ENCODE assay signal across 30 cellular contexts in the genomic region with DNA sequence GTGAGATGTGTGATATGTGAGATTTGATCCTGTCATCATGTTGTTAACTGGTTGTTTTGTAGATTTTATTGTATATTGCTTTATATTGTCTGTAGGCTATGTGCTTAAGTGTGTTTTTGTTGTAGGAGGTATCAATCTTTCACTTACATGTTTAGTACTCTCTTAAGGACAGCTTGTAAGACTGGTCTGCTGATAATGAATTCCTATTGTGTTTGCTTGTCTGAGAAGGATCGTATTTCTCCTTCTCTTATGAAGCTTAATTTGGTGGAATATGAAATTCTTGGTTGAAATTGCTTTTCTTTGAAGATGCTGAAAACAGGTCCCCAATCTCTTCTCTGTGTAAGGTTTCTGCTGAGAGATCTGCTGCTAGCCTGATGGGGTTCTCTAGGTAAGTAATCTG.
"Had no signal": no experiment of that assay in that cellular context is flagged by ENCODE, and none has a peak within 500 bp of the region (broad histone marks: within the 10 kb centered on the region; RNA-seq: fewer than 3 reads in every experiment).

No MANE protein-coding gene starts in this region.

- H3K36me3 ChIP-seq: left ventricle myocardium inferior, neural progenitor cell, neutrophil, right atrium auricular region, stomach, thyroid gland, transverse colon, upper lobe of left lung, vagina had no signal

- H3K4me1 Mint-ChIP-seq: immature natural killer cell, naive B cell, natural killer cell, neural progenitor cell had no signal

- ATAC-seq: natural killer cell; psoas muscle; sciatic nerve; stimulated activated naive B cell treated with anti-CD40 and anti-IgM and Interleukin-4, amounts not matched to agents 10 μg/mL and 1 μg/mL and 100 μg/mL, for 72 hours; stimulated activated naive CD8-positive, alpha-beta T cell treated with anti-CD3 and anti-CD28 coated beads, Interleukin-15, Interleukin-2, amounts not matched to agents 100 U/mL and 50 U/mL, for 24 hours had no signal

- DNase-seq: hypothalamus; immature natural killer cell; islet precursor cell; left ventricle myocardium inferior; mesendoderm; naive B cell; natural killer cell; nephron progenitor cell; occipital lobe; psoas muscle; stimulated activated CD4-positive, alpha-beta T cell treated with anti-CD3 and anti-CD28 coated beads, Interleukin-12 subunit alpha, Interleukin-12 subunit beta, amount 100 ng/mL, for 4 hours; stimulated activated CD4-positive, alpha-beta T cell treated with anti-CD3 and anti-CD28 coated beads, Interleukin-15, amount 100 ng/mL, for 24 hours; stimulated activated CD4-positive, alpha-beta T cell treated with anti-CD3 and anti-CD28 coated beads, Interleukin-2, amount 100 ng/mL, for 24 hours; stimulated activated CD4-positive, alpha-beta T cell treated with anti-CD3 and anti-CD28 coated beads, Interleukin-4, amount 100 ng/mL, for 1 hour; stimulated activated naive B cell treated with anti-CD40 and anti-IgM and Interleukin-4, amounts not matched to agents 10 μg/mL and 1 μg/mL and 100 μg/mL, for 72 hours; stimulated activated naive CD8-positive, alpha-beta T cell treated with anti-CD3 and anti-CD28 coated beads, Interleukin-15, Interleukin-2, amounts not matched to agents 100 U/mL and 50 U/mL, for 24 hours; stomach; testis; thyroid gland; transverse colon; upper lobe of left lung had no signal

- H3K27ac Mint-ChIP-seq: immature natural killer cell; mesothelial cell of epicardium; natural killer cell; nephron progenitor cell; neural progenitor cell; stimulated activated naive B cell treated with anti-CD40 and anti-IgM and Interleukin-4, amounts not matched to agents 10 μg/mL and 1 μg/mL and 100 μg/mL, for 72 hours had no signal

- H3K27ac ChIP-seq: left ventricle myocardium inferior, neural progenitor cell, neutrophil, parathyroid adenoma, psoas muscle, right atrium auricular region, skin epidermis, stomach, testis, thyroid gland, transverse colon, upper lobe of left lung, vagina had no signal

- H2AFZ ChIP-seq: neural progenitor cell, parathyroid adenoma had no signal

- H3K9me3 ChIP-seq: neutrophil, testis, thyroid gland had no signal

- H3K9ac ChIP-seq: neural progenitor cell, parathyroid adenoma had no signal

- H3K4me1 ChIP-seq: neural progenitor cell, parathyroid adenoma, psoas muscle, stomach, testis, thyroid gland, transverse colon, upper lobe of left lung, vagina had no signal

- H3K4me3 Mint-ChIP-seq: immature natural killer cell; mesothelial cell of epicardium; naive B cell; natural killer cell; nephron progenitor cell; neural progenitor cell; stimulated activated naive B cell treated with anti-CD40 and anti-IgM and Interleukin-4, amounts not matched to agents 10 μg/mL and 1 μg/mL and 100 μg/mL, for 72 hours had no signal

- H3K36me3 Mint-ChIP-seq: natural killer cell had no signal

- H3K27me3 ChIP-seq: neural progenitor cell, neutrophil, right atrium auricular region, stomach, testis, thyroid gland, transverse colon, upper lobe of left lung, vagina had no signal

- H3K4me2 ChIP-seq: neural progenitor cell had no signal

- H3K79me2 ChIP-seq: parathyroid adenoma had no signal

- H3K4me3 ChIP-seq: left ventricle myocardium inferior, lung, neural progenitor cell, psoas muscle, right atrium auricular region, skin epidermis, stomach, testis, thyroid gland, transverse colon, upper lobe of left lung, vagina had no signal
